In genomic region chr1:44820328-44820944, GRCh38 we compare ENCODE assay signal across 6 cellular contexts. TPM values are rescaled to one million over a fixed set of nuclear protein-coding genes. Genes with fewer than 3 reads are reported as not detected.
DNase-seq lines count a peak whose midpoint lies in the region; ATAC-seq and TF ChIP-seq lines count a peak whose summit lies in the region.

No MANE protein-coding gene starts in this region.

- peaks cover 44% of the 10 kb centered on the region for H3K4me1 Mint-ChIP-seq in central memory CD8-positive, alpha-beta T cell

- peak overlapping the region; percentile 92 for H3K4me3 Mint-ChIP-seq in central memory CD8-positive, alpha-beta T cell

- H3K36me3 ChIP-seq in HEK293 (ENCODE audit: control insufficient read depth in 2 of 2, insufficient read depth in 1 of 2, low read length in 2 of 2) (peaks cover 0 to 2% of the 10 kb centered on the region in 2 experiments; a peak in 1 of 3 replicates), ovary (no peaks in the 10 kb centered on the region)

- no peak for DNase-seq in central memory CD8-positive, alpha-beta T cell (ENCODE audit: low spot score in 2 of 2)
- DNase-seq in ovary (no peak), NK-92 (lab: John Stamatoyannopoulos, UW; ENCODE audit: unreplicated experiment) (no peak), NCI-H2171 (lab: John Stamatoyannopoulos, UW) (no peak)

- 20 to 32% (median 21%) methylated on average over 18 to 21 of the region's 21 CpGs for WGBS in ovary, 3 donors

- H3K27me3 ChIP-seq in ovary, result no peaks in the 10 kb centered on the region

- ATAC-seq in central memory CD8-positive, alpha-beta T cell (replicated peaks; ENCODE audit: extremely low read depth, poor library complexity, severe bottlenecking), result no peak
- no peak for ATAC-seq in HG02610 (IDR thresholded peaks at IDR 0.05; ENCODE audit: unreplicated experiment)

- H3K27ac Mint-ChIP-seq in central memory CD8-positive, alpha-beta T cell (ENCODE audit: low read depth), result peak overlapping the region; percentile 100

- POLR2A ChIA-PET in HEK293 (lab: Yijun Ruan, JAX), result interaction anchor here (0.6 to 6.1 kb wide), 12 partner anchors 9 to 99 kb away, joined by 3 to 84 read pairs (median 8); partner anchors contain the start of genes BEST4, BTBD19, DYNLT4 and PLK3

- intact Hi-C loops in ovary (cut with DNase I), result loop anchor here in 1 of 4 donors (5.0 kb wide), 1 partner anchor 33 kb away; the partner anchor contains the start of gene BEST4

- TF ChIP-seq CTCF in HEK293 (tag by site-specific recombination; IDR thresholded peaks at IDR 0.05) (0 out of 2 replicates have a peak, but pooled peaks have one; percentile 10), ovary (IDR thresholded peaks at IDR 0.05) (no peak)

- no peaks in the 10 kb centered on the region for H3K27me3 Mint-ChIP-seq in central memory CD8-positive, alpha-beta T cell

- H3K27ac ChIP-seq in HEK293 (ENCODE audit: extremely low read depth, low read depth, low read length) (peak overlapping the region; percentile 91), ovary (peak overlapping the region; percentile 62 to 93)

- H3K36me3 Mint-ChIP-seq in central memory CD8-positive, alpha-beta T cell (ENCODE audit: insufficient read depth), result peaks cover 17% of the 10 kb centered on the region

- H3K4me3 ChIP-seq in HEK293 (ENCODE audit: low read depth, low read length) (peak overlapping the region; percentile 31), ovary (peak overlapping the region; percentile 51)

- no peaks in the 10 kb centered on the region for H3K9me3 Mint-ChIP-seq in central memory CD8-positive, alpha-beta T cell

- CTCF ChIA-PET in HEK293 (lab: Yijun Ruan, JAX), result interaction anchor here (0.7 to 3.2 kb wide), 5 partner anchors 11 to 540 kb away, joined by 3 to 13 read pairs (median 4); partner anchors contain the start of genes HECTD3 and UROD

- H3K4me1 ChIP-seq in HEK293 (ENCODE audit: control insufficient read depth, insufficient read depth, low read length) (no peaks in the 10 kb centered on the region), ovary (ENCODE audit: insufficient read depth) (peaks cover 3% of the 10 kb centered on the region)

- no peak for TF ChIP-seq POLR2A in ovary (IDR thresholded peaks at IDR 0.05)

- TF ChIP-seq EP300 in ovary (IDR thresholded peaks at IDR 0.05), result no peak

- H3K9me3 ChIP-seq in HEK293 (ENCODE audit: control insufficient read depth, insufficient read depth, low read depth, low read length), result no peaks in the 10 kb centered on the region
- no peaks in the 10 kb centered on the region for H3K9me3 ChIP-seq in ovary

TF ChIP-seq in HEK293, 187 proteins besides CTCF, POLR2A, EP300 and RAD21 (continues in another document):
- TF ChIP-seq ZNF394 (tag by site-specific recombination; IDR thresholded peaks at IDR 0.05; ENCODE audit: borderline replicate concordance) (no peak), ZSCAN16 (tag by site-specific recombination; IDR thresholded peaks at IDR 0.05) (no peak), KLF16 (tag by site-specific recombination; IDR thresholded peaks at IDR 0.05) (peak; percentile 12; the same call in 1 of the 2 replicates), ZNF423 (tag by site-specific recombination; IDR thresholded peaks at IDR 0.05) (peak; percentile 48), KLF17 (tag by site-specific recombination; IDR thresholded peaks at IDR 0.05) (no peak), OSR2 (tag by site-specific recombination; IDR thresholded peaks at IDR 0.05) (no peak), KLF9 (tag by site-specific recombination; IDR thresholded peaks at IDR 0.05; ENCODE audit: low read depth) (no peak), ZNF560 (tag by site-specific recombination; IDR thresholded peaks at IDR 0.05; ENCODE audit: borderline replicate concordance) (no peak), ZNF600 (tag by site-specific recombination; IDR thresholded peaks at IDR 0.05) (no peak), ZNF302 (tag by site-specific recombination; IDR thresholded peaks at IDR 0.05; ENCODE audit: low read depth) (no peak), ZSCAN18 (tag by site-specific recombination; IDR thresholded peaks at IDR 0.05) (no peak), EGR2 (tag by site-specific recombination; IDR thresholded peaks at IDR 0.05; ENCODE audit: low read depth) (no peak), ZNF544 (tag by site-specific recombination; IDR thresholded peaks at IDR 0.05) (no peak), ZEB2 (tag by site-specific recombination; IDR thresholded peaks at IDR 0.05) (no peak), ZNF341 (tag by site-specific recombination; IDR thresholded peaks at IDR 0.05; ENCODE audit: low read depth) (peak; percentile 69), ZNF202 (tag by site-specific recombination; IDR thresholded peaks at IDR 0.05; ENCODE audit: borderline replicate concordance) (no peak), HIC1 (tag by site-specific recombination; IDR thresholded peaks at IDR 0.05) (peak; percentile 38; the same call in 1 of the 2 replicates), KLF8 (tag by site-specific recombination; IDR thresholded peaks at IDR 0.05) (no peak), ZFP69B (tag by site-specific recombination; IDR thresholded peaks at IDR 0.05) (no peak), ZNF792 (tag by site-specific recombination; IDR thresholded peaks at IDR 0.05) (no peak), ZXDB (tag by site-specific recombination; IDR thresholded peaks at IDR 0.05) (no peak), ZNF274 (IDR thresholded peaks at IDR 0.05; ENCODE audit: low read length) (no peak), ZNF274 (tag by site-specific recombination; IDR thresholded peaks at IDR 0.05; ENCODE audit: borderline replicate concordance) (no peak)
- TF ChIP-seq, protein P1, sequence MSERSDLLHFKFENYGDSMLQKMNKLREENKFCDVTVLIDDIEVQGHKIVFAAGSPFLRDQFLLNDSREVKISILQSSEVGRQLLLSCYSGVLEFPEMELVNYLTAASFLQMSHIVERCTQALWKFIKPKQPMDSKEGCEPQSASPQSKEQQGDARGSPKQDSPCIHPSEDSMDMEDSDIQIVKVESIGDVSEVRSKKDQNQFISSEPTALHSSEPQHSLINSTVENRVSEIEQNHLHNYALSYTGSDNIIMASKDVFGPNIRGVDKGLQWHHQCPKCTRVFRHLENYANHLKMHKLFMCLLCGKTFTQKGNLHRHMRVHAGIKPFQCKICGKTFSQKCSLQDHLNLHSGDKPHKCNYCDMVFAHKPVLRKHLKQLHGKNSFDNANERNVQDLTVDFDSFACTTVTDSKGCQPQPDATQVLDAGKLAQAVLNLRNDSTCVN (tag by site-specific recombination; optimal IDR thresholded peaks at IDR 0.05), result peak; percentile 38
- TF ChIP-seq, protein P2, sequence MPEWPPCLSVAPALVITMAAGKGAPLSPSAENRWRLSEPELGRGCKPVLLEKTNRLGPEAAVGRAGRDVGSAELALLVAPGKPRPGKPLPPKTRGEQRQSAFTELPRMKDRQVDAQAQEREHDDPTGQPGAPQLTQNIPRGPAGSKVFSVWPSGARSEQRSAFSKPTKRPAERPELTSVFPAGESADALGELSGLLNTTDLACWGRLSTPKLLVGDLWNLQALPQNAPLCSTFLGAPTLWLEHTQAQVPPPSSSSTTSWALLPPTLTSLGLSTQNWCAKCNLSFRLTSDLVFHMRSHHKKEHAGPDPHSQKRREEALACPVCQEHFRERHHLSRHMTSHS (tag by site-specific recombination; IDR thresholded peaks at IDR 0.05), result no peak

RNA-seq across cellular contexts. Expression of gene BTBD19, which starts 12.1 kb away (rescaled TPM):
- 10 to 100 TPM in 5 of 7 donors, 1 to 10 TPM in 2; 7.7 to 24.3 (median 19.4) TPM for total RNA-seq in ovary
- polyA plus RNA-seq in ovary, result 1 to 10 TPM; 7.1 to 8.5 TPM

RNA-seq across cellular contexts. Expression of gene DYNLT4, which starts 13.3 kb away (rescaled TPM):
- total RNA-seq in ovary, result 10 to 100 TPM in 1 of 7 donors, 1 to 10 TPM in 2, under 1 TPM in 4; 0.35 to 23.7 (median 0.84) TPM
- under 1 TPM in 1 of 2 donors, not detected in 1; 0.22 TPM for polyA plus RNA-seq in ovary

RNA-seq across cellular contexts. Expression of gene PLK3, which starts 20.3 kb away (rescaled TPM):
- total RNA-seq in ovary, result 10 to 100 TPM; 12.3 to 68.6 (median 25.2) TPM
- polyA plus RNA-seq in ovary, result 1 to 10 TPM; 4.2 to 9.7 TPM

RNA-seq across cellular contexts. Expression of gene PTCH2, which starts 22.6 kb away (rescaled TPM):
- total RNA-seq in ovary, result 10 to 100 TPM in 5 of 7 donors, 1 to 10 TPM in 2; 1.8 to 21.2 (median 10.7) TPM
- polyA plus RNA-seq in ovary, result 10 to 100 TPM in 1 of 2 donors, 1 to 10 TPM in 1; 2.4 to 14.0 TPM

RNA-seq across cellular contexts. Expression of gene BEST4, which starts 32.5 kb away (rescaled TPM):
- 1 to 10 TPM in 3 of 7 donors, under 1 TPM in 4; 0.50 to 1.7 (median 0.67) TPM for total RNA-seq in ovary
- under 1 TPM; 0.25 to 0.29 TPM for polyA plus RNA-seq in ovary
